Comparison of ENCODE assay signal across 8 cellular contexts in the genomic region with DNA sequence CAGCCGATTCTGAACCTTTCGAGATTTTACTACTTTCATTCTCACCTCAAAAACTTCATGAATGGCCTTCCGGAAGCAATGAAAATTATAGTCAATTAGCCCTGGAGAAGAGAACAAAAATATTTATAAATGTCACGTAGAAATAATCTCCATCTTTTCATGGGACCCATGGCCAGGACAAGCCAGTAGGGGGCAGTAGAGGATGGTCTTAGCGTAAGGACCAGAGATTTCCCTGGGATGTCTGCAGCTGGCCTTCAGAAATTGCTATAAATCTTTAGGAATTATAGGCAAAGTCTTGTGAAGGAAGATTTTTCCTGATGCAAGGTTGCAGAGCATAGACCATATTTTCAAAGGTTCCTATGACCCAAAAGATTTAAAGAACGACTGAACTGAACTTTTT. TPM values are rescaled to one million over a fixed set of nuclear protein-coding genes. Genes with fewer than 3 reads are reported as not detected.
A peak's percentile ranks its signal among the peaks of the same experiment; 100 is the strongest.
DNase-seq lines count a peak whose midpoint lies in the region; ATAC-seq, FAIRE-seq and TF ChIP-seq lines count a peak whose summit lies in the region.

No MANE protein-coding gene starts in this region.

- H3K9me3 Mint-ChIP-seq in stimulated activated naive CD8-positive, alpha-beta T cell treated with anti-CD3 and anti-CD28 coated beads, Interleukin-15, amount 100 ng/mL, for 72 hours = no peaks in the 10 kb centered on the region

- peak; percentile 60 for FAIRE-seq in H1 (lab: Jason Lieb, UNC)

- H3K23me2 ChIP-seq in H1 (ENCODE audit: low read depth, low read length) = no peaks in the 10 kb centered on the region

- H2BK5ac ChIP-seq in H1 (ENCODE audit: low read depth, low read length) = no peak overlapping the region

- no peak overlapping the region for H3K4me2 ChIP-seq in H1 (ENCODE audit: insufficient read depth in 1 of 2, low read depth in 2 of 2, low read length in 2 of 2)

- no peak overlapping the region for H2BK120ac ChIP-seq in H1 (replicated peaks; ENCODE audit: low read depth, low read length)

- DNase-seq in NCI-H524 (lab: John Stamatoyannopoulos, UW) (peak; percentile 44 to 54), NCI-H524 treated with DMSO at 0.1 percent for 48 hours (lab: John Stamatoyannopoulos, UW) (no peak), NCI-H1694 (lab: John Stamatoyannopoulos, UW) (peak; percentile 52), H1 (ENCODE audit: low read depth in 1 of 2, low spot score in 2 of 2) (peak in 1 of 2 experiments; percentile 82), mucosa of descending colon (peak in 2 of 3 donors; percentile 57 to 91)
- peak; percentile 54 for DNase-seq in activated CD4-positive, alpha-beta T cell treated with anti-CD3 and anti-CD28 coated beads, Interleukin-2, amount 50 U/mL, for 1 hour
- peak; percentile 44 to 48 for DNase-seq in stimulated activated naive CD8-positive, alpha-beta T cell treated with anti-CD3 and anti-CD28 coated beads, Interleukin-15, amount 100 ng/mL, for 72 hours

- H2BK15ac ChIP-seq in H1 (ENCODE audit: low read length) = no peak overlapping the region

- H2BK20ac ChIP-seq in H1 (ENCODE audit: low read length) = no peak overlapping the region

- peaks cover 0 to 2% of the 10 kb centered on the region in 2 experiments for H4K20me1 ChIP-seq in H1 (replicated peaks in 1 of 2; ENCODE audit: control insufficient read depth in 1 of 2, insufficient read depth in 2 of 2, low read length in 2 of 2)

- peak; percentile 77 for ATAC-seq in mucosa of descending colon
- ATAC-seq in stimulated activated naive CD8-positive, alpha-beta T cell treated with anti-CD3 and anti-CD28 coated beads, Interleukin-15, amount 100 ng/mL, for 72 hours = no peak
- ATAC-seq in HG02623 (IDR thresholded peaks at IDR 0.05; ENCODE audit: unreplicated experiment) = no peak

- peak; percentile 68 to 81 for TF ChIP-seq RAD21 in H1 (IDR thresholded peaks at IDR 0.05 in 1 of 2, conservative IDR thresholded peaks at IDR 0.05 in 1 of 2; ENCODE audit: low read depth in 2 of 2, low read length in 2 of 2)

- H3K27ac Mint-ChIP-seq in stimulated activated naive CD8-positive, alpha-beta T cell treated with anti-CD3 and anti-CD28 coated beads, Interleukin-15, amount 100 ng/mL, for 72 hours = no peak overlapping the region

- CTCF ChIA-PET in H1 (lab: Charles Lee; ENCODE audit: partially characterized antibody) = interaction anchor here (0.7 to 11.3 kb wide), 30 partner anchors 9 to 401 kb away, joined by 3 to 133 read pairs (median 4); a partner anchor contains a TSS

- no peak overlapping the region for H3K23ac ChIP-seq in H1 (ENCODE audit: insufficient read length)

- TF ChIP-seq CTCF in H1 (IDR thresholded peaks at IDR 0.05; ENCODE audit: control extremely low read depth in 1 of 3, insufficient read depth in 1 of 3, low read depth in 1 of 3, low read length in 3 of 3) (peak; percentile 68 to 78 (median 72)), mucosa of descending colon (IDR thresholded peaks at IDR 0.05) (peak; percentile 64)

- H3K79me2 ChIP-seq in H1 (ENCODE audit: control insufficient read depth in 1 of 2, insufficient read depth in 2 of 2, low read length in 2 of 2) = no peaks in the 10 kb centered on the region

- H3K27ac ChIP-seq in H1 (ENCODE audit: low read depth, low read length) = no peak overlapping the region

- no peak overlapping the region for H3K4me3 ChIP-seq in H1 (ENCODE audit: extremely low read depth in 1 of 4, insufficient read depth in 2 of 4, low read depth in 3 of 4, low read length in 4 of 4)
- H3K4me3 ChIP-seq in mucosa of descending colon = no peak overlapping the region

- no peak overlapping the region for H3K14ac ChIP-seq in H1 (ENCODE audit: insufficient read length)

- H4K5ac ChIP-seq in H1 (ENCODE audit: insufficient read length, low read depth, low read length) = no peak overlapping the region

- no peak overlapping the region for H3K9ac ChIP-seq in H1 (replicated peaks in 1 of 4; ENCODE audit: extremely low read depth in 1 of 4, low read depth in 3 of 4, low read length in 3 of 4)

- no peak for TF ChIP-seq EP300 in H1 (IDR thresholded peaks at IDR 0.05; ENCODE audit: borderline replicate concordance in 1 of 2, low read depth in 2 of 2, low read length in 2 of 2)

- no peak overlapping the region for H3K18ac ChIP-seq in H1 (ENCODE audit: extremely low read depth, low read length)

- no peak overlapping the region for H2AK5ac ChIP-seq in H1 (ENCODE audit: low read depth, low read length)

- intact Hi-C loops in mucosa of descending colon (cut with DNase I, micrococcal nuclease) = no loop called here

- no peak overlapping the region for H3K4me3 Mint-ChIP-seq in stimulated activated naive CD8-positive, alpha-beta T cell treated with anti-CD3 and anti-CD28 coated beads, Interleukin-15, amount 100 ng/mL, for 72 hours

- WGBS in H1 (ENCODE audit: extremely low coverage in 1 of 2, insufficient coverage in 1 of 2, insufficient read length in 1 of 2, insufficient replicate concordance in 2 of 2, low coverage in 1 of 2, low lambda C conversion rate in 2 of 2, missing lambda C conversion rate in 1 of 2), 2 experiments = 39% methylated on average over 6 of the region's 6 CpGs; no CpG with 5 or more reads in 1 of the 2 experiments

- no peak for TF ChIP-seq POLR2A in H1 (IDR thresholded peaks at IDR 0.05; ENCODE audit: control extremely low read depth in 1 of 2, low read depth in 2 of 2, low read length in 2 of 2)

- H3K4me1 Mint-ChIP-seq in stimulated activated naive CD8-positive, alpha-beta T cell treated with anti-CD3 and anti-CD28 coated beads, Interleukin-15, amount 100 ng/mL, for 72 hours = peaks cover 26% of the 10 kb centered on the region

- H3K4ac ChIP-seq in H1 (replicated peaks; ENCODE audit: insufficient read length, low read depth, low read length) = no peak overlapping the region

- H3K27me3 Mint-ChIP-seq in stimulated activated naive CD8-positive, alpha-beta T cell treated with anti-CD3 and anti-CD28 coated beads, Interleukin-15, amount 100 ng/mL, for 72 hours = no peaks in the 10 kb centered on the region

- H4K8ac ChIP-seq in H1 (ENCODE audit: extremely low read depth, insufficient read depth, low read length) = no peak overlapping the region

- no peak overlapping the region for H4K91ac ChIP-seq in H1 (replicated peaks; ENCODE audit: insufficient read length, low read length)

- H3K79me1 ChIP-seq in H1 (ENCODE audit: low read depth, low read length) = no peaks in the 10 kb centered on the region

- H3K36me3 ChIP-seq in H1 (ENCODE audit: control insufficient read depth in 2 of 4, insufficient read depth in 4 of 4, low read length in 3 of 4) (0 out of 8 replicates have a peak, but pooled peaks cover 0 to 5% (median 0%) of the 10 kb centered on the region in 4 experiments), mucosa of descending colon (ENCODE audit: low read depth) (no peaks in the 10 kb centered on the region)

- no peaks in the 10 kb centered on the region for H3K4me1 ChIP-seq in H1 (replicated peaks in 1 of 4; ENCODE audit: control insufficient read depth in 3 of 4, insufficient read depth in 4 of 4, low read length in 3 of 4)
- H3K4me1 ChIP-seq in mucosa of descending colon (ENCODE audit: low read depth) = no peaks in the 10 kb centered on the region

- no peaks in the 10 kb centered on the region for H3K27me3 ChIP-seq in H1 (replicated peaks in 1 of 4; ENCODE audit: control insufficient read depth in 3 of 4, extremely low read depth in 1 of 4, insufficient read depth in 3 of 4, low read length in 3 of 4)

- POLR2A ChIA-PET in H1 (lab: Charles Lee; ENCODE audit: partially characterized antibody) = interaction anchor here (1.8 kb wide), 1 partner anchor 16 kb away, joined by 6 read pairs; a partner anchor contains a TSS

- no peak overlapping the region for H3K56ac ChIP-seq in H1 (replicated peaks; ENCODE audit: insufficient read length, low read depth, low read length)

- H2BK12ac ChIP-seq in H1 (ENCODE audit: low read depth, low read length) = no peak overlapping the region

- H2AFZ ChIP-seq in H1 (ENCODE audit: low read length) = no peak overlapping the region

- no peaks in the 10 kb centered on the region for H3K9me3 ChIP-seq in H1 (ENCODE audit: insufficient read depth in 2 of 2, low read depth in 1 of 2, low read length in 1 of 2)
- no peaks in the 10 kb centered on the region for H3K9me3 ChIP-seq in mucosa of descending colon

TF ChIP-seq in H1, 55 proteins besides CTCF, POLR2A, EP300 and RAD21 (continues in another document):
- TF ChIP-seq KDM4A (IDR thresholded peaks at IDR 0.05; ENCODE audit: low read depth, low read length, severe bottlenecking) = no peak

RNA-seq across cellular contexts. Expression of a gene that starts 15.6 kb away (rescaled TPM):
- 13.4 and 15.2 TPM in 2 replicates for total RNA-seq in H1 (2021; fragmentation: NEBNext Ultra II Directional; extraction: Animal tissue kit (Norgen Biotek cat#: 25700))
- 4.5 and 8.5 TPM in 2 replicates for polyA plus RNA-seq in H1 (2011; rRNA removed)
- polyA plus RNA-seq in H1 (2011; cell fraction: cytosol; rRNA removed) = 8.4 TPM
- polyA plus RNA-seq in H1 (2011; cell fraction: nucleus; rRNA removed) = 4.2 TPM
- 6.2 to 7.9 TPM (median 7.8 TPM) in 4 replicates for polyA plus RNA-seq in H1 (2012, experiment 1 of 2)
- 2.9 TPM for polyA plus RNA-seq in H1 (2012, experiment 2 of 2)
- 13.5 TPM for polyA plus RNA-seq in H1 (2013, experiment 1 of 2)
- 12.9 TPM for polyA plus RNA-seq in H1 (2013, experiment 2 of 2)
- 7.7 and 13.3 TPM in 2 replicates for polyA minus RNA-seq in H1 (2011; rRNA and poly(A)+ RNA removed)
- polyA minus RNA-seq in H1 (2011; cell fraction: cytosol; rRNA and poly(A)+ RNA removed) = 4.8 TPM
- polyA minus RNA-seq in H1 (2011; cell fraction: nucleus; rRNA and poly(A)+ RNA removed) = 7.2 TPM
- 10 to 100 TPM; 40.0 to 50.2 (median 42.2) TPM for total RNA-seq in mucosa of descending colon

RNA-seq across cellular contexts. Expression of a gene that starts 44.0 kb away (rescaled TPM):
- total RNA-seq in H1 (2021; fragmentation: NEBNext Ultra II Directional; extraction: Animal tissue kit (Norgen Biotek cat#: 25700)) = 29.7 and 30.8 TPM in 2 replicates
- 3.2 and 7.2 TPM in 2 replicates for polyA plus RNA-seq in H1 (2011; rRNA removed)
- 7.5 TPM for polyA plus RNA-seq in H1 (2011; cell fraction: cytosol; rRNA removed)
- polyA plus RNA-seq in H1 (2011; cell fraction: nucleus; rRNA removed) = 2.0 TPM
- 8.5 to 20.4 TPM (median 10.9 TPM) in 4 replicates for polyA plus RNA-seq in H1 (2012, experiment 1 of 2)
- 6.3 TPM for polyA plus RNA-seq in H1 (2012, experiment 2 of 2)
- polyA plus RNA-seq in H1 (2013, experiment 1 of 2) = 8.4 TPM
- polyA plus RNA-seq in H1 (2013, experiment 2 of 2) = 9.4 TPM
- polyA minus RNA-seq in H1 (2011; rRNA and poly(A)+ RNA removed) = 11.6 and 16.0 TPM in 2 replicates
- polyA minus RNA-seq in H1 (2011; cell fraction: cytosol; rRNA and poly(A)+ RNA removed) = 8.2 TPM
- 7.1 TPM for polyA minus RNA-seq in H1 (2011; cell fraction: nucleus; rRNA and poly(A)+ RNA removed)
- total RNA-seq in mucosa of descending colon = 10 to 100 TPM in 1 of 3 donors, 1 to 10 TPM in 2; 3.2 to 17.6 (median 4.0) TPM

RNA-seq across cellular contexts. Expression of a gene that starts 53.0 kb away (rescaled TPM):
- not detected in 2 replicates for total RNA-seq in H1 (2021; fragmentation: NEBNext Ultra II Directional; extraction: Animal tissue kit (Norgen Biotek cat#: 25700))
- 0.09 TPM in 1 of 2 replicates, not detected in the other for polyA plus RNA-seq in H1 (2011; rRNA removed)
- polyA plus RNA-seq in H1 (2011; cell fraction: cytosol; rRNA removed) = not detected
- 0.14 TPM for polyA plus RNA-seq in H1 (2011; cell fraction: nucleus; rRNA removed)
- not detected in 4 replicates for polyA plus RNA-seq in H1 (2012, experiment 1 of 2)
- not detected for polyA plus RNA-seq in H1 (2012, experiment 2 of 2)
- 0.04 TPM for polyA plus RNA-seq in H1 (2013, experiment 1 of 2)
- not detected for polyA plus RNA-seq in H1 (2013, experiment 2 of 2)
- polyA minus RNA-seq in H1 (2011; rRNA and poly(A)+ RNA removed) = not detected in 2 replicates
- polyA minus RNA-seq in H1 (2011; cell fraction: cytosol; rRNA and poly(A)+ RNA removed) = not detected
- polyA minus RNA-seq in H1 (2011; cell fraction: nucleus; rRNA and poly(A)+ RNA removed) = 0.40 TPM
- total RNA-seq in mucosa of descending colon = 1 to 10 TPM in 1 of 3 donors, under 1 TPM in 2; 0.63 to 2.4 (median 0.72) TPM
